Comparison of ENCODE assay signal across 7 cellular contexts in the genomic region with DNA sequence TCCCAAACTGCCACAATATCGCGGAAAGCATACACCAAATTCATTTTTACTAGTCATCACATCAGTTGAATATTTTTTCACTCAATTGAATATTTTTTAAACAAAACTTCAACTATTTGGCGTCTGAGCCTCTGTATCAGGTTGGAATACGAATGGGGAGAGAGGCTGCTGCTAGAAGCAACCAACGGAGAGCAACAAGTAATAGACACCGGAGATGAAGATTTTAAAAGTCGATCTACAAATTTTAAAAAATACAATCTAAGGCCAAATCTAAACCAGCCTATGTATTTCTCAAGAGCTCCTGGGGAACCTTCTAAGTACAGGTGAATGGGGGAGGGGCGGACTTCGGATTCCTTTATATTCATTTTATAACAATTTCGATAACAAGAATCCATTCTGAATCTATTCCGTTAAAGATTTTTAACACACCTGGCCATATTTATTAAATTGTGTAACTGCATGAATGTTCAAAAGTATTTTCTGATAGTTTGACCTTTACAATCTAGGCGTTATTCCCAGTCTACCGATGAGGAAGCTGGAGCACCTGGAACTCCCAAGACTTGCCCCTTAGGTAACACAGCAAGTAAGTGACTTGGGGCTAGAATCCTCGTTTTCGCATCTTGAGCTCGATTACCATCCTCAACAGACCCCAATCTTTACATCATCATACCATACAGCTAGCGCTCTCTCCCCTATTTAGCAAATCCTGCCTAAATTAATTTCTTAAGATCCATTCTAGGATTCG. TPM values are rescaled to one million over a fixed set of nuclear protein-coding genes. Genes with fewer than 3 reads are reported as not detected.
DNase-seq lines count a peak whose midpoint lies in the region; ATAC-seq, FAIRE-seq and TF ChIP-seq lines count a peak whose summit lies in the region.

No MANE protein-coding gene starts in this region.

- peaks cover 25% of the 10 kb centered on the region for H3K4me1 ChIP-seq in endothelial cell of umbilical vein (ENCODE audit: control insufficient read depth, extremely low read depth, insufficient read depth, low read length)

- peak overlapping the region; percentile 93 for H3K4me3 ChIP-seq in GM08714 (ENCODE audit: low read length)
- peak overlapping the region; percentile 61 to 99 (median 84) for H3K4me3 ChIP-seq in endothelial cell of umbilical vein (replicated peaks in 1 of 3; ENCODE audit: insufficient read depth in 1 of 3, low read depth in 1 of 3, low read length in 3 of 3)

- no peaks in the 10 kb centered on the region for H3K27me3 Mint-ChIP-seq in osteocyte (ENCODE audit: unreplicated experiment)

- POLR2A ChIA-PET in endothelial cell of umbilical vein (lab: Charles Lee), result interaction anchor here (2.0 to 2.2 kb wide), 2 partner anchors 60 to 237 kb away, joined by 5 to 8 read pairs; a partner anchor contains a TSS

- peak overlapping the region; percentile 93 for H3K27ac Mint-ChIP-seq in osteocyte (ENCODE audit: unreplicated experiment)

- TF ChIP-seq CTCF in endothelial cell of umbilical vein (IDR thresholded peaks at IDR 0.05; ENCODE audit: extremely low read depth in 1 of 2, insufficient read depth in 1 of 2, low read depth in 1 of 2, low read length in 2 of 2) (no peak), osteocyte (IDR thresholded peaks at IDR 0.05) (no peak)

- no peaks in the 10 kb centered on the region for H3K9me3 Mint-ChIP-seq in osteocyte (ENCODE audit: unreplicated experiment)

- H3K79me2 ChIP-seq in endothelial cell of umbilical vein (ENCODE audit: control insufficient read depth, insufficient read depth, low read length), result peaks cover 56% of the 10 kb centered on the region

- TSS peak; percentile 29 for BruUV-seq in endothelial cell of umbilical vein (replicated peaks; lab: Mats Ljungman, UMichigan)

- H3K9me3 ChIP-seq in endothelial cell of umbilical vein (replicated peaks; ENCODE audit: control insufficient read depth, insufficient read depth, low read length), result no peaks in the 10 kb centered on the region

- H2AFZ ChIP-seq in endothelial cell of umbilical vein (ENCODE audit: low read depth, low read length), result no peak overlapping the region

- no peak for ATAC-seq in GM19351 (IDR thresholded peaks at IDR 0.05; ENCODE audit: unreplicated experiment)

- no peaks in the 10 kb centered on the region for H3K36me3 ChIP-seq in endothelial cell of umbilical vein (ENCODE audit: control insufficient read depth in 2 of 2, extremely low read depth in 1 of 2, insufficient read depth in 2 of 2, low read length in 2 of 2)

- dilution Hi-C loops in endothelial cell of umbilical vein (cut with MboI; ENCODE audit: extremely low pct_ligation_motif_present, low sequenced_read_pairs), result no loop called here

- H3K9me1 ChIP-seq in endothelial cell of umbilical vein (replicated peaks; ENCODE audit: control insufficient read depth, extremely low read depth, insufficient read depth, low read length), result no peaks in the 10 kb centered on the region

- H3K36me3 Mint-ChIP-seq in osteocyte (ENCODE audit: unreplicated experiment), result peaks cover 2% of the 10 kb centered on the region

- no peaks in the 10 kb centered on the region for H4K20me1 ChIP-seq in endothelial cell of umbilical vein (replicated peaks; ENCODE audit: control insufficient read depth, extremely low read depth, insufficient read depth, low read length)

- DNase-seq in NCI-H69 (lab: John Stamatoyannopoulos, UW), result peak; percentile 60
- peak; percentile 35 for DNase-seq in endothelial cell of umbilical vein (ENCODE audit: low read depth, low spot score)
- no peak for DNase-seq in osteocyte (ENCODE audit: extremely low spot score, unreplicated experiment)
- no peak for DNase-seq in hepatic stellate cell (ENCODE audit: low spot score)
- no peak for DNase-seq in T-helper 9 cell

- H3K4me3 Mint-ChIP-seq in osteocyte (ENCODE audit: unreplicated experiment), result peak overlapping the region; percentile 95

- intact Hi-C loops in endothelial cell of umbilical vein (cut with micrococcal nuclease), result loop anchor here (2.0 to 5.0 kb wide), 4 partner anchors 49 to 237 kb away; a partner anchor contains a TSS

- no peak for FAIRE-seq in endothelial cell of umbilical vein (lab: Jason Lieb, UNC)

- H3K27me3 ChIP-seq in endothelial cell of umbilical vein (ENCODE audit: control insufficient read depth in 2 of 2, insufficient read depth in 2 of 2, low read length in 2 of 2), result no peaks in the 10 kb centered on the region

- H3K9ac ChIP-seq in endothelial cell of umbilical vein (replicated peaks; ENCODE audit: extremely low read depth, insufficient read depth, low read length), result peak overlapping the region; percentile 88

- H3K4me1 Mint-ChIP-seq in osteocyte (ENCODE audit: unreplicated experiment), result peaks cover 47% of the 10 kb centered on the region

- CTCF ChIA-PET in endothelial cell of umbilical vein (lab: Charles Lee), result interaction anchor here (0.7 to 1.5 kb wide), 2 partner anchors 10 to 24 kb away, joined by 3 to 4 read pairs; no protein-coding TSS in a partner anchor

- peak overlapping the region; percentile 92 for H3K4me2 ChIP-seq in endothelial cell of umbilical vein (ENCODE audit: insufficient read depth, low read length)

- H3K27ac ChIP-seq in endothelial cell of umbilical vein (ENCODE audit: insufficient read depth, low read depth, low read length), result peak overlapping the region; percentile 66

- TF ChIP-seq POLR2A in endothelial cell of umbilical vein (IDR thresholded peaks at IDR 0.05; ENCODE audit: low read depth, low read length), result no peak

TF ChIP-seq in endothelial cell of umbilical vein, 7 proteins besides CTCF, POLR2A, EP300 and RAD21:
- TF ChIP-seq POLR2AphosphoS5 (IDR thresholded peaks at IDR 0.05; ENCODE audit: insufficient read depth, low read depth, low read length) (no peak), EZH2 (IDR thresholded peaks at IDR 0.05; ENCODE audit: borderline replicate concordance, low read depth, low read length, severe bottlenecking) (no peak), JUN (IDR thresholded peaks at IDR 0.05; ENCODE audit: borderline replicate concordance, insufficient read depth, insufficient read length, low read depth) (no peak), GATA2 (IDR thresholded peaks at IDR 0.05; ENCODE audit: insufficient read depth, insufficient read length, low read depth, low read length) (no peak), FOS (IDR thresholded peaks at IDR 0.05; ENCODE audit: borderline replicate concordance, insufficient read depth, low read length) (no peak), MYC (IDR thresholded peaks at IDR 0.05; ENCODE audit: low read depth, low read length) (no peak)
- TF ChIP-seq, protein P1, sequence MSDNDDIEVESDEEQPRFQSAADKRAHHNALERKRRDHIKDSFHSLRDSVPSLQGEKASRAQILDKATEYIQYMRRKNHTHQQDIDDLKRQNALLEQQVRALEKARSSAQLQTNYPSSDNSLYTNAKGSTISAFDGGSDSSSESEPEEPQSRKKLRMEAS (IDR thresholded peaks at IDR 0.05; ENCODE audit: insufficient read depth, insufficient read length), result no peak

RNA-seq across cellular contexts. Expression of a gene that starts 1.2 kb away (rescaled TPM):
- total RNA-seq in endothelial cell of umbilical vein, result 38.2 and 38.9 TPM in 2 replicates
- 15.9 and 18.7 TPM in 2 replicates for polyA plus RNA-seq in endothelial cell of umbilical vein
- 19.0 and 22.3 TPM in 2 replicates for polyA plus RNA-seq in endothelial cell of umbilical vein (2011; cell fraction: cytosol; rRNA removed)
- 8.3 and 10.2 TPM in 2 replicates for polyA plus RNA-seq in endothelial cell of umbilical vein (2011; cell fraction: nucleus; rRNA removed)
- 20.6 and 40.9 TPM in 2 replicates for polyA plus RNA-seq in endothelial cell of umbilical vein (2012)
- 16.1 and 17.3 TPM in 2 replicates for polyA minus RNA-seq in endothelial cell of umbilical vein
- 32.1 TPM for polyA minus RNA-seq in endothelial cell of umbilical vein (2011; cell fraction: cytosol; rRNA and poly(A)+ RNA removed)
- polyA minus RNA-seq in endothelial cell of umbilical vein (2011; cell fraction: nucleus; rRNA and poly(A)+ RNA removed), result 6.9 and 12.0 TPM in 2 replicates
- 26.7 and 30.2 TPM in 2 replicates for total RNA-seq in osteocyte

Comparison
In these comparisons a context has a peak if more than half of its experiments do, and no peak if none do; other contexts are left out.
1. DNase-seq: peak in NCI-H69 (single experiment) and endothelial cell of umbilical vein (single experiment); none in osteocyte (single experiment), hepatic stellate cell (single experiment) and T-helper 9 cell (single experiment).